Comparison of ENCODE assay signal across 14 cellular contexts in the genomic region with DNA sequence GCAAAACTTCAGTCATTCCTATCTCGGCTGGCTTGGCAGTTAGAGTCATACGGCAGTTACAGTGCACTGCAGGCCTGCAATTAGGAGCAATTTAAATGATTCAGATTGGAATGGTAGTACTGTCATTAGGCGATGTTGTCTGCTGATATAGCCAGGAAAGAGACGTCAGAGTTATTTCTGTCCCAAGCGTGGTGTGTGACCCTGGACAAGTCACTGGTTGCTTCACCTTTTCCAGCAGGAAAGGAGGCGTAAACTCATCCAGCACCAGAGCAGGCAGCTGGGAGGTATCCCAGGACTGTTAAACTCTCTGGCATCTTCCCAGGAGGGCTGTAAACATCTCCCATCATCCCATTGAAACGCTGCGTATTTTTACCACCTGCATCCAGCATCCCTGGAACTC. TPM values are rescaled to one million over a fixed set of nuclear protein-coding genes. Genes with fewer than 3 reads are reported as not detected.
DNase-seq lines count a peak whose midpoint lies in the region; ATAC-seq and TF ChIP-seq lines count a peak whose summit lies in the region.
"Had no signal": no experiment of that assay in that cellular context is flagged by ENCODE, and none has a peak within 500 bp of the region (broad histone marks: within the 10 kb centered on the region; RNA-seq: fewer than 3 reads in every experiment).

No MANE protein-coding gene starts in this region.

- no peaks in the 10 kb centered on the region for H3K9me3 Mint-ChIP-seq in stimulated activated memory B cell treated with anti-CD40 and anti-IgM and Interleukin-4, amounts not matched to agents 10 μg/mL and 1 μg/mL and 100 μg/mL, for 72 hours
- H3K9me3 Mint-ChIP-seq: activated naive CD8-positive, alpha-beta T cell treated with anti-CD3 and anti-CD28 coated beads, Interleukin-2, amount 10 ng/mL, durations not matched to agents 7 days and 5 days had no signal

- H3K36me3 ChIP-seq in HUES6 (ENCODE audit: control insufficient read depth, insufficient read depth, low read length) (no peaks in the 10 kb centered on the region), hepatocyte (replicated peaks; ENCODE audit: insufficient read depth, low read depth) (no peaks in the 10 kb centered on the region), prostate gland (no peaks in the 10 kb centered on the region)

- ATAC-seq in stimulated activated memory B cell treated with anti-CD40 and anti-IgM and Interleukin-4, amounts not matched to agents 10 μg/mL and 1 μg/mL and 100 μg/mL, for 72 hours = no peak
- ATAC-seq in Right ventricle myocardium superior (ENCODE audit: poor library complexity) (no peak), T-helper 17 cell (no peak)

- H3K4me3 ChIP-seq in HUES6 (ENCODE audit: low read depth, low read length) = peak overlapping the region; percentile 51
- no peak overlapping the region for H3K4me3 ChIP-seq in hepatocyte
- H3K4me3 ChIP-seq in prostate gland = peak overlapping the region in 1 of 2 donors; percentile 26

- peaks cover 61% of the 10 kb centered on the region for H3K27me3 Mint-ChIP-seq in stimulated activated memory B cell treated with anti-CD40 and anti-IgM and Interleukin-4, amounts not matched to agents 10 μg/mL and 1 μg/mL and 100 μg/mL, for 72 hours
- H3K27me3 Mint-ChIP-seq in T-helper 17 cell = peaks cover 62% of the 10 kb centered on the region

- H3K9me3 ChIP-seq in HUES6 (ENCODE audit: control insufficient read depth, insufficient read depth, low read depth, low read length) (no peaks in the 10 kb centered on the region), hepatocyte (ENCODE audit: low read depth) (no peaks in the 10 kb centered on the region), prostate gland (no peaks in the 10 kb centered on the region), T-helper 17 cell (ENCODE audit: control insufficient read depth, low read length, poor library complexity, severe bottlenecking) (no peaks in the 10 kb centered on the region)
- H3K9me3 ChIP-seq: testis had no signal

- H3K9ac ChIP-seq in HUES6 (ENCODE audit: low read length) = no peak overlapping the region

- intact Hi-C loops in prostate gland (cut with DNase I) = no loop called here
- intact Hi-C loops in Right ventricle myocardium superior (cut with DNase I) = no loop called here

- peak overlapping the region; percentile 70 for H3K4me2 ChIP-seq in hepatocyte

- H3K4me1 ChIP-seq in HUES6 (ENCODE audit: control insufficient read depth, insufficient read depth, low read length) = peaks cover 29% of the 10 kb centered on the region
- H3K4me1 ChIP-seq in hepatocyte (ENCODE audit: insufficient read depth) = peaks cover 25% of the 10 kb centered on the region
- H3K4me1 ChIP-seq in prostate gland (replicated peaks) = no peaks in the 10 kb centered on the region
- H3K4me1 ChIP-seq: testis had no signal

- TF ChIP-seq CTCF in VCaP (conservative IDR thresholded peaks at IDR 0.05) = no peak
- no peak for TF ChIP-seq CTCF in hepatocyte (IDR thresholded peaks at IDR 0.05; ENCODE audit: poor library complexity)
- TF ChIP-seq CTCF in prostate gland (IDR thresholded peaks at IDR 0.05) = no peak

- peak overlapping the region; percentile 55 for H2AFZ ChIP-seq in hepatocyte

- peaks cover 26% of the 10 kb centered on the region for H3K79me2 ChIP-seq in hepatocyte

- no peaks in the 10 kb centered on the region for H3K36me3 Mint-ChIP-seq in stimulated activated memory B cell treated with anti-CD40 and anti-IgM and Interleukin-4, amounts not matched to agents 10 μg/mL and 1 μg/mL and 100 μg/mL, for 72 hours
- H3K36me3 Mint-ChIP-seq in T-helper 17 cell (ENCODE audit: low read depth) = peaks cover 4% of the 10 kb centered on the region
- H3K36me3 Mint-ChIP-seq: activated naive CD8-positive, alpha-beta T cell treated with anti-CD3 and anti-CD28 coated beads, Interleukin-2, amount 10 ng/mL, durations not matched to agents 7 days and 5 days had no signal

- peak; percentile 38 for DNase-seq in hepatocyte (ENCODE audit: low spot score)
- peak; percentile 40 for DNase-seq in prostate gland (ENCODE audit: low spot score)
- DNase-seq in DMS 273 (lab: John Stamatoyannopoulos, UW; ENCODE audit: unreplicated experiment) = no peak
- no peak for DNase-seq in Right ventricle myocardium superior
- no peak for DNase-seq in T-helper 17 cell
- DNase-seq: activated CD4-positive, alpha-beta T cell treated with anti-CD3 and anti-CD28 coated beads, Interleukin-2, amount 50 U/mL, for 1 hour; activated naive CD8-positive, alpha-beta T cell treated with anti-CD3 and anti-CD28 coated beads, Interleukin-2, amount 10 ng/mL, durations not matched to agents 7 days and 5 days; foreskin fibroblast; NCI-H1105 treated with DMSO at 0.1 percent for 48 hours; stimulated activated CD4-positive, alpha-beta T cell treated with anti-CD3 and anti-CD28 coated beads, Interleukin-2, amount 100 ng/mL, for 48 hours; testis had no signal

- H3K9me2 ChIP-seq in hepatocyte (replicated peaks; ENCODE audit: insufficient read depth) = no peaks in the 10 kb centered on the region

- no peaks in the 10 kb centered on the region for H4K20me1 ChIP-seq in hepatocyte (ENCODE audit: insufficient read depth, poor library complexity, severe bottlenecking)

- peaks cover 8% of the 10 kb centered on the region for H3K4me1 Mint-ChIP-seq in stimulated activated memory B cell treated with anti-CD40 and anti-IgM and Interleukin-4, amounts not matched to agents 10 μg/mL and 1 μg/mL and 100 μg/mL, for 72 hours
- H3K4me1 Mint-ChIP-seq in T-helper 17 cell = peaks cover 6% of the 10 kb centered on the region
- H3K4me1 Mint-ChIP-seq: activated naive CD8-positive, alpha-beta T cell treated with anti-CD3 and anti-CD28 coated beads, Interleukin-2, amount 10 ng/mL, durations not matched to agents 7 days and 5 days had no signal

- H3K4me3 Mint-ChIP-seq in stimulated activated memory B cell treated with anti-CD40 and anti-IgM and Interleukin-4, amounts not matched to agents 10 μg/mL and 1 μg/mL and 100 μg/mL, for 72 hours = no peak overlapping the region
- H3K4me3 Mint-ChIP-seq in T-helper 17 cell = no peak overlapping the region

- TF ChIP-seq POLR2A in prostate gland (IDR thresholded peaks at IDR 0.05) = no peak

- H3K27me3 ChIP-seq in HUES6 (ENCODE audit: control insufficient read depth, insufficient read depth, low read length) (no peaks in the 10 kb centered on the region), hepatocyte (no peaks in the 10 kb centered on the region), prostate gland (replicated peaks; ENCODE audit: insufficient read depth) (no peaks in the 10 kb centered on the region)
- H3K27me3 ChIP-seq: testis had no signal

- peak overlapping the region; percentile 29; the same call in 1 of the 2 replicates for H3K27ac ChIP-seq in HUES6 (ENCODE audit: low read depth, low read length)
- peak overlapping the region; percentile 96 for H3K27ac ChIP-seq in VCaP
- peak overlapping the region; percentile 86 for H3K27ac ChIP-seq in hepatocyte
- peak overlapping the region; percentile 73 to 78 for H3K27ac ChIP-seq in prostate gland
- H3K27ac ChIP-seq: testis had no signal

- WGBS in hepatocyte (ENCODE audit: low lambda C conversion rate, missing lambda C conversion rate) = 52% methylated on average over 8 of the region's 8 CpGs
- 42% methylated on average over 8 of the region's 8 CpGs for WGBS in prostate gland

- H3K27ac Mint-ChIP-seq in stimulated activated memory B cell treated with anti-CD40 and anti-IgM and Interleukin-4, amounts not matched to agents 10 μg/mL and 1 μg/mL and 100 μg/mL, for 72 hours = no peak overlapping the region
- no peak overlapping the region for H3K27ac Mint-ChIP-seq in T-helper 17 cell
- H3K27ac Mint-ChIP-seq: activated naive CD8-positive, alpha-beta T cell treated with anti-CD3 and anti-CD28 coated beads, Interleukin-2, amount 10 ng/mL, durations not matched to agents 7 days and 5 days had no signal

RNA-seq across cellular contexts. Expression of a gene that starts 0.8 kb away (rescaled TPM):
- total RNA-seq in hepatocyte = 16.7 and 20.8 TPM in 2 replicates
- polyA plus RNA-seq in hepatocyte = 7.3 and 8.4 TPM in 2 replicates
- total RNA-seq in prostate gland = 10 to 100 TPM; 13.1 to 13.2 TPM
- 10.3 TPM for total RNA-seq in Right ventricle myocardium superior
- not detected for total RNA-seq in T-helper 17 cell
- total RNA-seq: activated naive CD8-positive, alpha-beta T cell treated with anti-CD3 and anti-CD28 coated beads, Interleukin-2, amount 10 ng/mL, durations not matched to agents 7 days and 5 days had no signal

Comparison
In these comparisons a context has a peak if more than half of its experiments do, and no peak if none do; other contexts are left out.
1. H3K27ac ChIP-seq: peak in every context shown above with its lines; median percentile 96 in VCaP; 86 in hepatocyte; 76 in prostate gland; 29 in HUES6.
2. DNase-seq: peak in hepatocyte (single experiment) and prostate gland (single experiment); none in DMS 273 (single experiment), Right ventricle myocardium superior (single experiment) and T-helper 17 cell (0 of 3).
3. RNA of a gene that starts 0.8 kb away (total RNA-seq): 16.7 to 20.8 TPM in hepatocyte, 13.1 to 13.2 TPM in prostate gland and 10.3 TPM in Right ventricle myocardium superior (single experiment); not detected in T-helper 17 cell; every median in the first group is over 10 times any median in the second.